28 cellular contexts compared by ENCODE assay signal in the genomic region with DNA sequence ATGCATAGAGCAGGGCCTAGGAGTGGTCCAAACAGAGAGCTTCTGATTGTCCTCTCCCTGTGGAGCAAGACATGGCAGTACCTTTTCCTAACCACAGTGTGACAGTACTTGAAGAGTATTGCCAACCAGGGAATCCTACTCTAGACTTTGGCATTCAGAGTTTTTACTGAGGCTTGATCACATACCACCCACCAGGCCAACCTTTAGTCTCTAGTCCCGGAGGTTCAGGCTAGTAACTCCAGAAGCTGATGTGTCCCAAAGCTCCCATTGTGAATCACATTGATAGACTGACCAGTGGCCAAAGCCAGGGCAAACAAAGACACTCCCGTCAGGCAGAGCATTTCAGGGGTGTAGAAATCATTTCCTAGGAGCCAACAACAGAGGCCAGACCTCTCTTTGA.
"Had no signal": no experiment of that assay in that cellular context is flagged by ENCODE, and none has a peak within 500 bp of the region (broad histone marks: within the 10 kb centered on the region; RNA-seq: fewer than 3 reads in every experiment).

No MANE protein-coding gene starts in this region.

- H3K4me3 ChIP-seq: neural progenitor cell, ovary, psoas muscle, skin epidermis, smooth muscle cell, spleen, suprapubic skin, testis, tibial artery, transverse colon, upper lobe of right lung, uterus had no signal

- H3K4me1 ChIP-seq: neural progenitor cell, parathyroid adenoma, psoas muscle, spleen, suprapubic skin, testis, tibial artery, upper lobe of right lung, uterus had no signal

- ATAC-seq: natural killer cell; psoas muscle; right cardiac atrium; sciatic nerve; stimulated activated memory B cell treated with anti-CD40 and anti-IgM and Interleukin-4, amounts not matched to agents 10 μg/mL and 1 μg/mL and 100 μg/mL, for 72 hours; stimulated activated naive CD8-positive, alpha-beta T cell treated with anti-CD3 and anti-CD28 coated beads, Interleukin-15, amount 100 ng/mL, for 72 hours; stimulated activated naive CD8-positive, alpha-beta T cell treated with anti-CD3 and anti-CD28 coated beads, Interleukin-15, Interleukin-2, amounts not matched to agents 100 U/mL and 50 U/mL, for 24 hours; upper lobe of right lung had no signal

- H3K4me2 ChIP-seq: neural progenitor cell, smooth muscle cell had no signal

- H3K36me3 ChIP-seq: ovary, upper lobe of right lung, uterus had no signal

- H3K9me3 ChIP-seq: ovary, testis, tibial artery, upper lobe of right lung had no signal

- H3K27me3 ChIP-seq: neural progenitor cell, ovary, spleen, suprapubic skin, testis, tibial artery, transverse colon, upper lobe of right lung, uterus had no signal

- H3K9ac ChIP-seq: neural progenitor cell, parathyroid adenoma had no signal

- H3K27ac ChIP-seq: neural progenitor cell, ovary, parathyroid adenoma, psoas muscle, skin epidermis, spleen, suprapubic skin, testis, tibial artery, transverse colon, upper lobe of right lung, uterus had no signal

- H2AFZ ChIP-seq: neural progenitor cell, parathyroid adenoma had no signal

- H3K79me2 ChIP-seq: parathyroid adenoma had no signal

- DNase-seq: natural killer cell; occipital lobe; ovary; posterior cingulate gyrus; psoas muscle; right cardiac atrium; spleen; stimulated activated CD4-positive, alpha-beta T cell treated with anti-CD3 and anti-CD28 coated beads, Interleukin-12 subunit alpha, Interleukin-12 subunit beta, amount 100 ng/mL, for 4 hours; stimulated activated CD4-positive, alpha-beta T cell treated with anti-CD3 and anti-CD28 coated beads, Interleukin-1b, Interleukin-23, amount 100 ng/mL, for 48 hours; stimulated activated CD4-positive, alpha-beta T cell treated with anti-CD3 and anti-CD28 coated beads, Interleukin-4, amount 100 ng/mL, for 1 hour; stimulated activated CD4-positive, alpha-beta T cell treated with anti-CD3 and anti-CD28 coated beads, Interleukin-4, amount 100 ng/mL, for 4 hours; stimulated activated CD8-positive, alpha-beta memory T cell treated with anti-CD3 and anti-CD28 coated beads, Interleukin-4, amount 100 ng/mL, for 48 hours; stimulated activated naive CD4-positive, alpha-beta T cell; stimulated activated naive CD8-positive, alpha-beta T cell treated with anti-CD3 and anti-CD28 coated beads, Interleukin-15, amount 100 ng/mL, for 72 hours; stimulated activated naive CD8-positive, alpha-beta T cell treated with anti-CD3 and anti-CD28 coated beads, Interleukin-15, Interleukin-2, amounts not matched to agents 100 U/mL and 50 U/mL, for 24 hours; substantia nigra; testis; tibial artery; transverse colon; upper lobe of right lung; uterus had no signal
